Comparison of ENCODE assay signal across 9 cellular contexts in the genomic region with DNA sequence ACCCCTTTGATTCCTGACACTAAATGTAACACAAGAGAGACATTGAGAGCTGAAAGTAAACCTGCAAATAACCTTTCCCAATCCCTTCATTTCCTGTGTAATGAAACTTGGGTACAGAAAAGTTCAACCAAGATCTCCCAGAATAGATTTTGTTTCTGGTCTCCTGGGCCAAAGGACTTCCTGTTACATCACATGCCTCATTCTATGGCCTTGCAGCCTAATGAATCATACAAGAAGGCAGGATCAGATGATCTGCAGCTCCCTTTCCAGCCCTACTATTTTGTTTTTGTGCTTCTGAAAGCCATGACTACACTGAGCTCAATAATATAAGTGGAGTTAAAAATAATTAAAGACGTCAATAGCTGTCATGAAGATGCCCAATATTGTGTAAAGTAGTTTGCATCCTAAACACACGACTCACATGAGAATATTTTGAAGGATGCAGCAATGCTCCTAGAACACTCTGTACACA.
DNase-seq lines count a peak whose midpoint lies in the region; ATAC-seq and TF ChIP-seq lines count a peak whose summit lies in the region.
"Had no signal": no experiment of that assay in that cellular context is flagged by ENCODE, and none has a peak within 500 bp of the region (broad histone marks: within the 10 kb centered on the region; RNA-seq: fewer than 3 reads in every experiment).

No MANE protein-coding gene starts in this region.

- 52 to 62% methylated on average over 2 of the region's 2 CpGs for WGBS in tibial nerve, 2 donors

- H3K9ac ChIP-seq in OCI-LY1 (ENCODE audit: low read length), result no peak overlapping the region
- no peak overlapping the region for H3K9ac ChIP-seq in fibroblast of lung (ENCODE audit: insufficient read depth, low read length)

- peaks cover 5 to 7% of the 10 kb centered on the region in 2 donors for H3K36me3 Mint-ChIP-seq in stimulated activated naive B cell treated with anti-CD40 and anti-IgM and Interleukin-4, amounts not matched to agents 10 μg/mL and 1 μg/mL and 100 μg/mL, for 72 hours

- peak overlapping the region; percentile 4 for H3K27ac ChIP-seq in OCI-LY1 (ENCODE audit: low read depth, low read length, poor library complexity, severe bottlenecking)
- H3K27ac ChIP-seq in fibroblast of lung (ENCODE audit: insufficient read depth, low read length), result peak overlapping the region; percentile 73
- H3K27ac ChIP-seq in tibial nerve, result peak overlapping the region in 2 of 4 donors; percentile 42 to 50
- H3K27ac ChIP-seq: 22Rv1 had no signal

- no peak overlapping the region for H3K4me3 ChIP-seq in OCI-LY1 (ENCODE audit: low read depth, low read length, poor library complexity, severe bottlenecking)
- no peak overlapping the region for H3K4me3 ChIP-seq in fibroblast of lung (replicated peaks in 1 of 4; ENCODE audit: control extremely low read depth in 1 of 4, insufficient read depth in 1 of 4, low read depth in 3 of 4, low read length in 4 of 4)
- H3K4me3 ChIP-seq in tibial nerve, result no peak overlapping the region

- no peak overlapping the region for H3K4me2 ChIP-seq in OCI-LY1 (ENCODE audit: low read length)
- H3K4me2 ChIP-seq in fibroblast of lung (ENCODE audit: extremely low read depth, insufficient read depth, low read length), result peak overlapping the region; percentile 4

- peak overlapping the region; percentile 81; the same call in 1 of the 2 replicates for H2AFZ ChIP-seq in OCI-LY1 (ENCODE audit: low read length)
- H2AFZ ChIP-seq in fibroblast of lung (ENCODE audit: low read length), result no peak overlapping the region

- H3K4me3 Mint-ChIP-seq in stimulated activated naive B cell treated with anti-CD40 and anti-IgM and Interleukin-4, amounts not matched to agents 10 μg/mL and 1 μg/mL and 100 μg/mL, for 72 hours, result no peak overlapping the region

- peak in 1 of 2 donors; percentile 80 for TF ChIP-seq EP300 in tibial nerve (IDR thresholded peaks at IDR 0.05)

- no peaks in the 10 kb centered on the region for H3K36me3 ChIP-seq in OCI-LY1 (ENCODE audit: insufficient read depth, low read length)
- H3K36me3 ChIP-seq in fibroblast of lung (ENCODE audit: control insufficient read depth, insufficient read depth, low read length), result no peaks in the 10 kb centered on the region
- H3K36me3 ChIP-seq in tibial nerve, result no peaks in the 10 kb centered on the region

- H4K20me1 ChIP-seq in OCI-LY1 (ENCODE audit: insufficient read depth, low read length) (no peaks in the 10 kb centered on the region), fibroblast of lung (ENCODE audit: control insufficient read depth, extremely low read depth, insufficient read depth, low read length) (no peaks in the 10 kb centered on the region)

- H3K27ac Mint-ChIP-seq in stimulated activated naive B cell treated with anti-CD40 and anti-IgM and Interleukin-4, amounts not matched to agents 10 μg/mL and 1 μg/mL and 100 μg/mL, for 72 hours, result peak overlapping the region; percentile 59

- ATAC-seq in stimulated activated naive B cell treated with anti-CD40 and anti-IgM and Interleukin-4, amounts not matched to agents 10 μg/mL and 1 μg/mL and 100 μg/mL, for 72 hours (replicated peaks), result peak; percentile 25 to 72
- ATAC-seq in HG03439 (IDR thresholded peaks at IDR 0.05; ENCODE audit: unreplicated experiment), result no peak
- no peak for ATAC-seq in GM18861 (IDR thresholded peaks at IDR 0.05; ENCODE audit: unreplicated experiment)

- no peaks in the 10 kb centered on the region for H3K9me2 ChIP-seq in OCI-LY1 (ENCODE audit: low read depth, low read length)

- H3K27me3 ChIP-seq in OCI-LY1 (ENCODE audit: insufficient read depth, low read length) (no peaks in the 10 kb centered on the region), fibroblast of lung (ENCODE audit: control insufficient read depth, insufficient read depth, low read length) (no peaks in the 10 kb centered on the region), tibial nerve (no peaks in the 10 kb centered on the region)

- H3K9me3 Mint-ChIP-seq in stimulated activated naive B cell treated with anti-CD40 and anti-IgM and Interleukin-4, amounts not matched to agents 10 μg/mL and 1 μg/mL and 100 μg/mL, for 72 hours, result peaks cover 4 to 12% of the 10 kb centered on the region in 2 donors

- TF ChIP-seq CTCF in OCI-LY1 (IDR thresholded peaks at IDR 0.05; ENCODE audit: low read length) (no peak), fibroblast of lung (conservative IDR thresholded peaks at IDR 0.05 in 1 of 2, IDR thresholded peaks at IDR 0.05 in 1 of 2; ENCODE audit: low read depth in 1 of 2, low read length in 2 of 2) (no peak), tibial nerve (IDR thresholded peaks at IDR 0.05) (no peak)

- no peaks in the 10 kb centered on the region for H3F3A ChIP-seq in OCI-LY1 (ENCODE audit: insufficient read depth, low read length)

- H3K9me3 ChIP-seq in OCI-LY1 (ENCODE audit: low read length) (0 out of 2 replicates have a peak, but pooled peaks cover 5% of the 10 kb centered on the region), fibroblast of lung (ENCODE audit: control insufficient read depth, insufficient read depth, low read depth, low read length) (no peaks in the 10 kb centered on the region), tibial nerve (peaks cover 0 to 9% (median 3%) of the 10 kb centered on the region in 4 donors)

- H3K79me2 ChIP-seq in OCI-LY1 (ENCODE audit: insufficient read depth, low read length), result no peaks in the 10 kb centered on the region
- H3K79me2 ChIP-seq in fibroblast of lung (ENCODE audit: control insufficient read depth, insufficient read depth, low read length), result no peaks in the 10 kb centered on the region

- no peak for TF ChIP-seq POLR2A in tibial nerve (IDR thresholded peaks at IDR 0.05)

- H3K27me3 Mint-ChIP-seq in stimulated activated naive B cell treated with anti-CD40 and anti-IgM and Interleukin-4, amounts not matched to agents 10 μg/mL and 1 μg/mL and 100 μg/mL, for 72 hours, result no peaks in the 10 kb centered on the region

- H3K4me1 ChIP-seq in OCI-LY1 (ENCODE audit: insufficient read depth, low read length, severe bottlenecking) (peaks cover 15% of the 10 kb centered on the region), fibroblast of lung (ENCODE audit: control insufficient read depth, extremely low read depth, insufficient read depth, low read length) (peaks cover 3% of the 10 kb centered on the region), tibial nerve (peaks cover 0 to 17% (median 0%) of the 10 kb centered on the region in 4 donors)

- peak; percentile 8 for DNase-seq in NCI-H146 (lab: John Stamatoyannopoulos, UW)
- DNase-seq in NCI-H146 treated with DMSO at 0.1 percent for 48 hours (lab: John Stamatoyannopoulos, UW; ENCODE audit: unreplicated experiment), result no peak
- DNase-seq in fibroblast of lung (ENCODE audit: low read depth in 2 of 2), result peak; percentile 91 to 93
- DNase-seq in stimulated activated naive B cell treated with anti-CD40 and anti-IgM and Interleukin-4, amounts not matched to agents 10 μg/mL and 1 μg/mL and 100 μg/mL, for 72 hours, result no peak
- DNase-seq in tibial nerve (ENCODE audit: low spot score in 2 of 2), result no peak

- H3K4me1 Mint-ChIP-seq in stimulated activated naive B cell treated with anti-CD40 and anti-IgM and Interleukin-4, amounts not matched to agents 10 μg/mL and 1 μg/mL and 100 μg/mL, for 72 hours, result peaks cover 5 to 9% of the 10 kb centered on the region in 2 donors

Comparison
In these comparisons a context has a peak if more than half of its experiments do, and no peak if none do; other contexts are left out.
1. DNase-seq: peak in NCI-H146 (single experiment) and fibroblast of lung (2 of 2); none in NCI-H146 treated with DMSO at 0.1 percent for 48 hours (single experiment), stimulated activated naive B cell treated with anti-CD40 and anti-IgM and Interleukin-4, amounts not matched to agents 10 μg/mL and 1 μg/mL and 100 μg/mL, for 72 hours (single experiment) and tibial nerve (0 of 2).
2. ATAC-seq: peak in stimulated activated naive B cell treated with anti-CD40 and anti-IgM and Interleukin-4, amounts not matched to agents 10 μg/mL and 1 μg/mL and 100 μg/mL, for 72 hours (2 of 2); none in HG03439 (single experiment) and GM18861 (single experiment).